In the genomic region with DNA sequence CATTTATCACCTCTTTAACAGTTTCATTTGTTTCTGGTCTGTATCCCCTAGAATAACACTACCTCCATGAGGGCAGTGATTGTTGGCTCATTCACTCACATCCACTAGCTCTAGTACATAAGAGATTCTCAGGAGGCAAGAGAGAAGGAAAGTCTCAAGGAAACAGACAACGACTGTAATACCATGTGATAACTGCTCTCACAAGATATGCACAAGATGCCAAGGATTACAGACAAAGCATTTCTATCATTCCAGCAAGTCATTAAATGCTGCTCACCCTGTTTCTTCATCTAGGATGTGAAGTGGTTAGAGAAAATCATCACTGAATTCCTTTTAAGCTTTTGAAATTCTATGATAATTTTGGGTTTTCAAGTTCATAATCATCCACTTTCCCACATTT, we compare ENCODE assay signal across 1 cellular context.
TF ChIP-seq lines count a peak whose summit lies in the region.

No MANE protein-coding gene starts in this region.

TF ChIP-seq in GM23338, 12 proteins besides CTCF, POLR2A, EP300 and RAD21 (continued from another document):
- TF ChIP-seq, protein P1, sequence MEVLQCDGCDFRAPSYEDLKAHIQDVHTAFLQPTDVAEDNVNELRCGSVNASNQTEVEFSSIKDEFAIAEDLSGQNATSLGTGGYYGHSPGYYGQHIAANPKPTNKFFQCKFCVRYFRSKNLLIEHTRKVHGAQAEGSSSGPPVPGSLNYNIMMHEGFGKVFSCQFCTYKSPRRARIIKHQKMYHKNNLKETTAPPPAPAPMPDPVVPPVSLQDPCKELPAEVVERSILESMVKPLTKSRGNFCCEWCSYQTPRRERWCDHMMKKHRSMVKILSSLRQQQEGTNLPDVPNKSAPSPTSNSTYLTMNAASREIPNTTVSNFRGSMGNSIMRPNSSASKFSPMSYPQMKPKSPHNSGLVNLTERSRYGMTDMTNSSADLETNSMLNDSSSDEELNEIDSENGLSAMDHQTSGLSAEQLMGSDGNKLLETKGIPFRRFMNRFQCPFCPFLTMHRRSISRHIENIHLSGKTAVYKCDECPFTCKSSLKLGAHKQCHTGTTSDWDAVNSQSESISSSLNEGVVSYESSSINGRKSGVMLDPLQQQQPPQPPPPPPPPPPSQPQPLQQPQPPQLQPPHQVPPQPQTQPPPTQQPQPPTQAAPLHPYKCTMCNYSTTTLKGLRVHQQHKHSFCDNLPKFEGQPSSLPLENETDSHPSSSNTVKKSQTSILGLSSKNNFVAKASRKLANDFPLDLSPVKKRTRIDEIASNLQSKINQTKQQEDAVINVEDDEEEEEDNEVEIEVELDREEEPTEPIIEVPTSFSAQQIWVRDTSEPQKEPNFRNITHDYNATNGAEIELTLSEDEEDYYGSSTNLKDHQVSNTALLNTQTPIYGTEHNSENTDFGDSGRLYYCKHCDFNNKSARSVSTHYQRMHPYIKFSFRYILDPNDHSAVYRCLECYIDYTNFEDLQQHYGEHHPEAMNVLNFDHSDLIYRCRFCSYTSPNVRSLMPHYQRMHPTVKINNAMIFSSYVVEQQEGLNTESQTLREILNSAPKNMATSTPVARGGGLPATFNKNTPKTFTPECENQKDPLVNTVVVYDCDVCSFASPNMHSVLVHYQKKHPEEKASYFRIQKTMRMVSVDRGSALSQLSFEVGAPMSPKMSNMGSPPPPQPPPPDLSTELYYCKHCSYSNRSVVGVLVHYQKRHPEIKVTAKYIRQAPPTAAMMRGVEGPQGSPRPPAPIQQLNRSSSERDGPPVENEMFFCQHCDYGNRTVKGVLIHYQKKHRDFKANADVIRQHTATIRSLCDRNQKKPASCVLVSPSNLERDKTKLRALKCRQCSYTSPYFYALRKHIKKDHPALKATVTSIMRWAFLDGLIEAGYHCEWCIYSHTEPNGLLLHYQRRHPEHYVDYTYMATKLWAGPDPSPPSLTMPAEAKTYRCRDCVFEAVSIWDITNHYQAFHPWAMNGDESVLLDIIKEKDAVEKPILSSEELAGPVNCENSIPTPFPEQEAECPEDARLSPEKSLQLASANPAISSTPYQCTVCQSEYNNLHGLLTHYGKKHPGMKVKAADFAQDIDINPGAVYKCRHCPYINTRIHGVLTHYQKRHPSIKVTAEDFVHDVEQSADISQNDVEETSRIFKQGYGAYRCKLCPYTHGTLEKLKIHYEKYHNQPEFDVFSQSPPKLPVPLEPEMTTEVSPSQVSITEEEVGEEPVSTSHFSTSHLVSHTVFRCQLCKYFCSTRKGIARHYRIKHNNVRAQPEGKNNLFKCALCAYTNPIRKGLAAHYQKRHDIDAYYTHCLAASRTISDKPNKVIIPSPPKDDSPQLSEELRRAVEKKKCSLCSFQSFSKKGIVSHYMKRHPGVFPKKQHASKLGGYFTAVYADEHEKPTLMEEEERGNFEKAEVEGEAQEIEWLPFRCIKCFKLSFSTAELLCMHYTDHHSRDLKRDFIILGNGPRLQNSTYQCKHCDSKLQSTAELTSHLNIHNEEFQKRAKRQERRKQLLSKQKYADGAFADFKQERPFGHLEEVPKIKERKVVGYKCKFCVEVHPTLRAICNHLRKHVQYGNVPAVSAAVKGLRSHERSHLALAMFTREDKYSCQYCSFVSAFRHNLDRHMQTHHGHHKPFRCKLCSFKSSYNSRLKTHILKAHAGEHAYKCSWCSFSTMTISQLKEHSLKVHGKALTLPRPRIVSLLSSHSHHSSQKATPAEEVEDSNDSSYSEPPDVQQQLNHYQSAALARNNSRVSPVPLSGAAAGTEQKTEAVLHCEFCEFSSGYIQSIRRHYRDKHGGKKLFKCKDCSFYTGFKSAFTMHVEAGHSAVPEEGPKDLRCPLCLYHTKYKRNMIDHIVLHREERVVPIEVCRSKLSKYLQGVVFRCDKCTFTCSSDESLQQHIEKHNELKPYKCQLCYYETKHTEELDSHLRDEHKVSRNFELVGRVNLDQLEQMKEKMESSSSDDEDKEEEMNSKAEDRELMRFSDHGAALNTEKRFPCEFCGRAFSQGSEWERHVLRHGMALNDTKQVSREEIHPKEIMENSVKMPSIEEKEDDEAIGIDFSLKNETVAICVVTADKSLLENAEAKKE (CRISPR knock-in tag; IDR thresholded peaks at IDR 0.05): no peak
- TF ChIP-seq ZNF331 (CRISPR knock-in tag; IDR thresholded peaks at IDR 0.05; ENCODE audit: low read depth): no peak
